8 cellular contexts compared by ENCODE assay signal in the genomic region with DNA sequence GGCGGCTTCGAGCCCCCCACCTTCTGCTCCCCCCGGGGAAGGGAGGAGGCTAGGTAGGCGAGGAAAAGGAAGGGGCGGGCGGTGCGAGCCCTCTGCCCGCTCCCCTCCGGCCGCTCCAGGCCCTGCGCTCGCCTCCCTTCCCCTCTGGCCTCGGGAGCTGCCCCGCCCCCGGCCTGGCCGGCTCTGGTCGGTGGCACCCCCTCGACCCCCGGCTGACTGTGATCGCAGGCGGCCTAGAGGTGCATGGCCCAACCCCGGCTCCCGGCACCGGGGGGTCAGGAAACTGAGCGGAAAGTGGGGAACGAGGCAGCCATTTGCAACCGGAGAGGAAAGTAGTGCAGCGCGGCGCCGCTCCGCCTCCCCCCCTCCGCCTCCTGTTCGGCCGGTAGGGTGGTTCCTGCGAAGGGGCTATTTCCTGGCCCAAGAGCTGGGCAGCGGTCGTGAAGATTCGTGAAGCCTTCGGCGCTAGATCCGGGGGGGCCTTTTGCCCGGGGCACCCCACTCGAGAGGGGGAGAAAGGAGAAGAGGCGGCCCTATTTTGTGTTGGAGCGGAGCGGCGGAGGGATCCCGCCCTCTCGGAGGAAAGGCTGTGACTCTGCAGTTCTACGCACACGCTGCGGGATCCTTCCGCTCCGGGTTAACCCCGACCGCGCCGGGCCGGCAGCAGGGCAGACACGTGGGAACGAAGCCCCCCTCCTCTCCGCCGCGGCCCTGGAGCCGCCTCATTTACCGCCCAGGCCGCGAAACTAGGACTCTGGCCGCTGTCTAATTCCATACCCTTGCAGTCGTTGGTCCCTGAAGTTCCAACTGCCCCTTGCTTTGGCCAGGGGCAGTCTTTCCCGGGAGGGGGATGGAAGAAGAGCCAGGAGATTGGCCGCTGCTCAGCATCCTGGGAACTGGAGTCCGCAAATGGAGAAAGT. TPM values are rescaled to one million over a fixed set of nuclear protein-coding genes. Genes with fewer than 3 reads are reported as not detected.
DNase-seq lines count a peak whose midpoint lies in the region; ATAC-seq and FAIRE-seq lines count a peak whose summit lies in the region.

Gene KMT2D, minus strand, starts transcription at position 558 of the 920 bp plus-strand sequence. CDS start 5,470 bp downstream, outside the sequence.

- peaks cover 10% of the 10 kb centered on the region for H3K4me1 ChIP-seq in right cardiac atrium (ENCODE audit: control insufficient read depth, insufficient read depth, low read length)

- no peak for FAIRE-seq in urothelium cell line (lab: Jason Lieb, UNC)

- ATAC-seq in HG02678 (IDR thresholded peaks at IDR 0.05; ENCODE audit: unreplicated experiment) (peak; percentile 60), right cardiac atrium (peak; percentile 85 to 86)

- peak within 1 kb of the TSS; percentile 88 for H3K27ac ChIP-seq in angular gyrus (ENCODE audit: low read depth, low read length)
- peak within 1 kb of the TSS; percentile 95 for H3K27ac ChIP-seq in right cardiac atrium (ENCODE audit: low read length)

- no peaks in the 10 kb centered on the region for H3K27me3 ChIP-seq in right cardiac atrium (ENCODE audit: control insufficient read depth, insufficient read depth)

- DNase-seq in GF-D8 (lab: John Stamatoyannopoulos, UW) (peak; percentile 57), NCI-H1694 treated with DMSO at 0.1 percent for 48 hours (lab: John Stamatoyannopoulos, UW) (peak; percentile 78), T-helper 2 cell (peak; percentile 68 to 99 (median 85)), right cardiac atrium (peak; percentile 94 to 97 (median 97)), pulmonary artery endothelial cell (ENCODE audit: low read depth, low spot score) (peak; percentile 88), urothelium cell line (ENCODE audit: low spot score) (peak; percentile 92)

- no peaks in the 10 kb centered on the region for H3K9me3 ChIP-seq in right cardiac atrium (ENCODE audit: control insufficient read depth, low read length)

- intact Hi-C loops in right cardiac atrium (cut with DNase I), result loop anchor here in 2 of 4 donors (10.0 kb wide), 2 partner anchors 54 to 174 kb away; partner anchors contain the start of gene LMBR1L (in 2 of the 2)

- under 1% methylated on average over 74 of the region's 74 CpGs for WGBS in right cardiac atrium

- H3K4me3 ChIP-seq in right cardiac atrium (ENCODE audit: low read length), result peak within 1 kb of the TSS; percentile 96

RNA-seq across cellular contexts. Expression of gene KMT2D, which starts in this region (rescaled TPM):
- 10 to 100 TPM; 38.8 to 53.5 (median 46.2) TPM for total RNA-seq in right cardiac atrium
- polyA plus RNA-seq in right cardiac atrium, result 43.1 TPM
- 29.7 and 36.8 TPM in 2 replicates for total RNA-seq in pulmonary artery endothelial cell

Comparison
In these comparisons a context has a peak if more than half of its experiments do, and no peak if none do; other contexts are left out.
1. Peak in every context shown above with its lines: DNase-seq, ATAC-seq, H3K4me3 ChIP-seq and H3K27ac ChIP-seq.